ENCODE assay signal across 14 cellular contexts in genomic region chr15:28310454-28310853, GRCh38. TPM values are rescaled to one million over a fixed set of nuclear protein-coding genes. Genes with fewer than 3 reads are reported as not detected.
DNase-seq lines count a peak whose midpoint lies in the region; ATAC-seq and TF ChIP-seq lines count a peak whose summit lies in the region.
"Not testable (repeated sequence)": the region's sequence is repeated elsewhere in the genome, so short reads cannot be mapped to it uniquely, and the experiment has no call there.
"Had no signal": no experiment of that assay in that cellular context is flagged by ENCODE, and none has a peak within 500 bp of the region (broad histone marks: within the 10 kb centered on the region; RNA-seq: fewer than 3 reads in every experiment).

No MANE protein-coding gene starts in this region.

- not testable (repeated sequence) for H3K27me3 ChIP-seq in heart left ventricle; psoas muscle (ENCODE audit: insufficient read depth in 3 of 3, low read length in 2 of 3)

- intact Hi-C loops in Right ventricle myocardium inferior (cut with DNase I); heart left ventricle (cut with DNase I); left cardiac atrium (cut with DNase I); left ventricle myocardium superior (cut with micrococcal nuclease); psoas muscle (cut with DNase I): not testable (repeated sequence)

- TF ChIP-seq CTCF in heart left ventricle (IDR thresholded peaks at IDR 0.05); psoas muscle (IDR thresholded peaks at IDR 0.05): not testable (repeated sequence)

- 53 to 62% (median 57%) methylated on average over 11 of the region's 11 CpGs for WGBS in heart left ventricle, 4 donors
- 47 to 84% (median 49%) methylated on average over 9 to 11 of the region's 11 CpGs for WGBS in psoas muscle, 3 donors

- H3K9me3 ChIP-seq in heart left ventricle, result peaks cover 0 to 17% (median 0%) of the 10 kb centered on the region in 12 donors
- H3K9me3 ChIP-seq in psoas muscle, result not testable (repeated sequence)

- ATAC-seq in Right ventricle myocardium inferior (peak; percentile 92), heart left ventricle (peak; percentile 92 to 97 (median 96)), left cardiac atrium (peak; percentile 72 to 92), left ventricle myocardium superior (peak; percentile 98), psoas muscle (peak in 3 of 4 donors; percentile 44 to 83 (median 77))

- H3K27ac ChIP-seq in heart left ventricle, result peak overlapping the region in 3 of 12 donors; percentile 18 to 46 (median 28)
- H3K27ac ChIP-seq in psoas muscle, result not testable (repeated sequence)

- peaks cover 0 to 10% (median 0%) of the 10 kb centered on the region in 12 donors for H3K4me1 ChIP-seq in heart left ventricle
- H3K4me1 ChIP-seq in psoas muscle, result not testable (repeated sequence)

- peaks cover 0 to 32% (median 5%) of the 10 kb centered on the region in 9 donors for H3K36me3 ChIP-seq in heart left ventricle
- H3K36me3 ChIP-seq in psoas muscle (ENCODE audit: insufficient read depth in 1 of 2, low read depth in 1 of 2), result not testable (repeated sequence)

- not testable (repeated sequence) for TF ChIP-seq POLR2A in heart left ventricle (IDR thresholded peaks at IDR 0.05)

- H3K4me3 ChIP-seq in heart left ventricle, psoas muscle: not testable (repeated sequence)

- not testable (repeated sequence) for DNase-seq in Right ventricle myocardium inferior (ENCODE audit: missing footprints); left cardiac atrium; psoas muscle
- DNase-seq in heart left ventricle (peak in 4 of 5 donors; percentile 20 to 66 (median 48)), left ventricle myocardium superior (peak; percentile 60)

RNA-seq across cellular contexts. Expression of gene HERC2, which starts 11.5 kb away (rescaled TPM):
- total RNA-seq in Right ventricle myocardium inferior (39.0 TPM), heart left ventricle (10 to 100 TPM; 38.0 to 70.5 (median 59.6) TPM), left cardiac atrium (10 to 100 TPM; 46.5 to 46.8 TPM), left ventricle myocardium superior (44.3 TPM), psoas muscle (10 to 100 TPM; 40.3 to 59.7 (median 44.1) TPM)
- polyA plus RNA-seq in heart left ventricle (10 to 100 TPM; 25.9 to 49.0 TPM), psoas muscle (10 to 100 TPM; 23.9 to 44.9 (median 37.7) TPM)

RNA-seq across cellular contexts. Expression of gene GOLGA6L24, which starts 47.4 kb away (rescaled TPM):
- not detected for total RNA-seq in Right ventricle myocardium inferior
- total RNA-seq in heart left ventricle, result not detected
- polyA plus RNA-seq in heart left ventricle, result not detected
- not detected for total RNA-seq in left cardiac atrium
- not detected for total RNA-seq in left ventricle myocardium superior
- total RNA-seq in psoas muscle, result not detected
- polyA plus RNA-seq in psoas muscle, result not detected
- total RNA-seq: A673; CD4-positive, alpha-beta memory T cell; CD4-positive, CD25-positive, alpha-beta regulatory T cell; CD8-positive, alpha-beta memory T cell; Daoy; G401; GM12878 had no signal
- polyA plus RNA-seq: AG04450; CD14-positive monocyte; CD4-positive, alpha-beta memory T cell; CD4-positive, CD25-positive, alpha-beta regulatory T cell; CD8-positive, alpha-beta memory T cell; GM12878 had no signal
